18 cellular contexts compared by ENCODE assay signal in genomic region chr3:172217877-172218276, GRCh38.
DNase-seq lines count a peak whose midpoint lies in the region; ATAC-seq and TF ChIP-seq lines count a peak whose summit lies in the region.
"Had no signal": no experiment of that assay in that cellular context is flagged by ENCODE, and none has a peak within 500 bp of the region (broad histone marks: within the 10 kb centered on the region; RNA-seq: fewer than 3 reads in every experiment).

No MANE protein-coding gene starts in this region.

- no peaks in the 10 kb centered on the region for H3K27me3 ChIP-seq in GM23338 (ENCODE audit: insufficient read depth)
- H3K27me3 ChIP-seq: cardiac muscle cell, gastroesophageal sphincter, tibial nerve had no signal

- H3K4me1 ChIP-seq in GM23338 (ENCODE audit: insufficient read depth), result peaks cover 76% of the 10 kb centered on the region

- DNase-seq in GM23338 (ENCODE audit: low spot score), result no peak
- DNase-seq in RPMI7951 (ENCODE audit: low read depth), result peak; percentile 78
- DNase-seq in epithelial cell of prostate (ENCODE audit: low read depth, low spot score), result no peak
- peak; percentile 59 for DNase-seq in renal cortical epithelial cell (ENCODE audit: low read depth)
- no peak for DNase-seq in DMS79 treated with DMSO at 0.1 percent for 48 hours (lab: John Stamatoyannopoulos, UW)
- DNase-seq in activated naive CD4-positive, alpha-beta T cell treated with anti-CD3 and anti-CD28 coated beads, Interleukin-2, amount 50 U/mL, for 16 hours, result no peak
- no peak for DNase-seq in GM20000 (ENCODE audit: low spot score)
- DNase-seq: activated CD4-positive, CD25-positive, alpha-beta regulatory T cell treated with anti-CD3 and anti-CD28 coated beads, Interleukin-2, amount 50 U/mL, for 72 hours; activated naive CD4-positive, alpha-beta T cell; CD4-positive, alpha-beta T cell; DND-41; effector CD8-positive, alpha-beta T cell; NCI-H2081 treated with DMSO at 0.1 percent for 48 hours had no signal

- no peak overlapping the region for H3K4me3 Mint-ChIP-seq in GM23338
- H3K4me3 Mint-ChIP-seq: CD4-positive, alpha-beta T cell; T-helper 2 cell treated with Interferon-gamma antibody and Interleukin-4, amounts not matched to agents 5 μg/mL and 100 μg/mL, for 36 hours had no signal

- no peak overlapping the region for H3K4me2 ChIP-seq in GM23338

- no peaks in the 10 kb centered on the region for H3F3A ChIP-seq in GM23338 (replicated peaks; ENCODE audit: low read depth)

- peaks cover 7% of the 10 kb centered on the region for H3K27me3 Mint-ChIP-seq in GM23338 (ENCODE audit: insufficient read depth, low read depth, poor library complexity)
- H3K27me3 Mint-ChIP-seq: CD4-positive, alpha-beta T cell had no signal

- no peaks in the 10 kb centered on the region for H3K36me3 Mint-ChIP-seq in GM23338 (ENCODE audit: low read depth)

- H3K9me3 Mint-ChIP-seq in GM23338, result no peaks in the 10 kb centered on the region
- H3K9me3 Mint-ChIP-seq: CD4-positive, alpha-beta T cell; T-helper 2 cell treated with Interferon-gamma antibody and Interleukin-4, amounts not matched to agents 5 μg/mL and 100 μg/mL, for 36 hours had no signal

- ATAC-seq in GM23338, result no peak
- no peak for ATAC-seq in GM19463 (IDR thresholded peaks at IDR 0.05; ENCODE audit: unreplicated experiment)
- ATAC-seq: gastroesophageal sphincter had no signal

- TF ChIP-seq CTCF in GM23338 (conservative IDR thresholded peaks at IDR 0.05; ENCODE audit: low read depth in 2 of 2) (no peak), GM20000 (IDR thresholded peaks at IDR 0.05; ENCODE audit: extremely low read depth, missing control alignments) (no peak)

- peaks cover 65% of the 10 kb centered on the region for H3K4me1 Mint-ChIP-seq in GM23338

- H3K27ac ChIP-seq in GM23338 (ENCODE audit: low read depth) (peak overlapping the region; percentile 51; the same call in 1 of the 2 replicates), epithelial cell of prostate (peak overlapping the region; percentile 27)
- H3K27ac ChIP-seq: gastroesophageal sphincter, tibial nerve had no signal

- peaks cover 81% of the 10 kb centered on the region for H3K79me2 ChIP-seq in GM23338 (replicated peaks; ENCODE audit: insufficient read depth)

- H2AFZ ChIP-seq in GM23338, result no peak overlapping the region

- H3K36me3 ChIP-seq in GM23338 (ENCODE audit: insufficient read depth), result no peaks in the 10 kb centered on the region
- H3K36me3 ChIP-seq: cardiac muscle cell, gastroesophageal sphincter, tibial nerve had no signal

- H3K27ac Mint-ChIP-seq in GM23338, result peak overlapping the region; percentile 49; the same call in 1 of the 2 replicates
- H3K27ac Mint-ChIP-seq: CD4-positive, alpha-beta T cell; T-helper 2 cell treated with Interferon-gamma antibody and Interleukin-4, amounts not matched to agents 5 μg/mL and 100 μg/mL, for 36 hours had no signal

- H4K20me1 ChIP-seq in GM23338 (replicated peaks; ENCODE audit: insufficient read depth), result peaks cover 9% of the 10 kb centered on the region; the same call in 1 of the 2 replicates

- no peak overlapping the region for H3K4me3 ChIP-seq in GM23338
- H3K4me3 ChIP-seq: cardiac muscle cell, gastroesophageal sphincter, tibial nerve had no signal

- no peaks in the 10 kb centered on the region for H3K9me2 ChIP-seq in GM23338 (ENCODE audit: insufficient read depth)

TF ChIP-seq in GM23338, 12 proteins besides CTCF, POLR2A, EP300 and RAD21:
- TF ChIP-seq ZNF331 (CRISPR knock-in tag; IDR thresholded peaks at IDR 0.05; ENCODE audit: low read depth), result no peak
- TF ChIP-seq ZNF114 (CRISPR knock-in tag; IDR thresholded peaks at IDR 0.05), result no peak
- TF ChIP-seq NANOG (IDR thresholded peaks at IDR 0.05; ENCODE audit: borderline replicate concordance), result no peak
- TF ChIP-seq, protein P1, sequence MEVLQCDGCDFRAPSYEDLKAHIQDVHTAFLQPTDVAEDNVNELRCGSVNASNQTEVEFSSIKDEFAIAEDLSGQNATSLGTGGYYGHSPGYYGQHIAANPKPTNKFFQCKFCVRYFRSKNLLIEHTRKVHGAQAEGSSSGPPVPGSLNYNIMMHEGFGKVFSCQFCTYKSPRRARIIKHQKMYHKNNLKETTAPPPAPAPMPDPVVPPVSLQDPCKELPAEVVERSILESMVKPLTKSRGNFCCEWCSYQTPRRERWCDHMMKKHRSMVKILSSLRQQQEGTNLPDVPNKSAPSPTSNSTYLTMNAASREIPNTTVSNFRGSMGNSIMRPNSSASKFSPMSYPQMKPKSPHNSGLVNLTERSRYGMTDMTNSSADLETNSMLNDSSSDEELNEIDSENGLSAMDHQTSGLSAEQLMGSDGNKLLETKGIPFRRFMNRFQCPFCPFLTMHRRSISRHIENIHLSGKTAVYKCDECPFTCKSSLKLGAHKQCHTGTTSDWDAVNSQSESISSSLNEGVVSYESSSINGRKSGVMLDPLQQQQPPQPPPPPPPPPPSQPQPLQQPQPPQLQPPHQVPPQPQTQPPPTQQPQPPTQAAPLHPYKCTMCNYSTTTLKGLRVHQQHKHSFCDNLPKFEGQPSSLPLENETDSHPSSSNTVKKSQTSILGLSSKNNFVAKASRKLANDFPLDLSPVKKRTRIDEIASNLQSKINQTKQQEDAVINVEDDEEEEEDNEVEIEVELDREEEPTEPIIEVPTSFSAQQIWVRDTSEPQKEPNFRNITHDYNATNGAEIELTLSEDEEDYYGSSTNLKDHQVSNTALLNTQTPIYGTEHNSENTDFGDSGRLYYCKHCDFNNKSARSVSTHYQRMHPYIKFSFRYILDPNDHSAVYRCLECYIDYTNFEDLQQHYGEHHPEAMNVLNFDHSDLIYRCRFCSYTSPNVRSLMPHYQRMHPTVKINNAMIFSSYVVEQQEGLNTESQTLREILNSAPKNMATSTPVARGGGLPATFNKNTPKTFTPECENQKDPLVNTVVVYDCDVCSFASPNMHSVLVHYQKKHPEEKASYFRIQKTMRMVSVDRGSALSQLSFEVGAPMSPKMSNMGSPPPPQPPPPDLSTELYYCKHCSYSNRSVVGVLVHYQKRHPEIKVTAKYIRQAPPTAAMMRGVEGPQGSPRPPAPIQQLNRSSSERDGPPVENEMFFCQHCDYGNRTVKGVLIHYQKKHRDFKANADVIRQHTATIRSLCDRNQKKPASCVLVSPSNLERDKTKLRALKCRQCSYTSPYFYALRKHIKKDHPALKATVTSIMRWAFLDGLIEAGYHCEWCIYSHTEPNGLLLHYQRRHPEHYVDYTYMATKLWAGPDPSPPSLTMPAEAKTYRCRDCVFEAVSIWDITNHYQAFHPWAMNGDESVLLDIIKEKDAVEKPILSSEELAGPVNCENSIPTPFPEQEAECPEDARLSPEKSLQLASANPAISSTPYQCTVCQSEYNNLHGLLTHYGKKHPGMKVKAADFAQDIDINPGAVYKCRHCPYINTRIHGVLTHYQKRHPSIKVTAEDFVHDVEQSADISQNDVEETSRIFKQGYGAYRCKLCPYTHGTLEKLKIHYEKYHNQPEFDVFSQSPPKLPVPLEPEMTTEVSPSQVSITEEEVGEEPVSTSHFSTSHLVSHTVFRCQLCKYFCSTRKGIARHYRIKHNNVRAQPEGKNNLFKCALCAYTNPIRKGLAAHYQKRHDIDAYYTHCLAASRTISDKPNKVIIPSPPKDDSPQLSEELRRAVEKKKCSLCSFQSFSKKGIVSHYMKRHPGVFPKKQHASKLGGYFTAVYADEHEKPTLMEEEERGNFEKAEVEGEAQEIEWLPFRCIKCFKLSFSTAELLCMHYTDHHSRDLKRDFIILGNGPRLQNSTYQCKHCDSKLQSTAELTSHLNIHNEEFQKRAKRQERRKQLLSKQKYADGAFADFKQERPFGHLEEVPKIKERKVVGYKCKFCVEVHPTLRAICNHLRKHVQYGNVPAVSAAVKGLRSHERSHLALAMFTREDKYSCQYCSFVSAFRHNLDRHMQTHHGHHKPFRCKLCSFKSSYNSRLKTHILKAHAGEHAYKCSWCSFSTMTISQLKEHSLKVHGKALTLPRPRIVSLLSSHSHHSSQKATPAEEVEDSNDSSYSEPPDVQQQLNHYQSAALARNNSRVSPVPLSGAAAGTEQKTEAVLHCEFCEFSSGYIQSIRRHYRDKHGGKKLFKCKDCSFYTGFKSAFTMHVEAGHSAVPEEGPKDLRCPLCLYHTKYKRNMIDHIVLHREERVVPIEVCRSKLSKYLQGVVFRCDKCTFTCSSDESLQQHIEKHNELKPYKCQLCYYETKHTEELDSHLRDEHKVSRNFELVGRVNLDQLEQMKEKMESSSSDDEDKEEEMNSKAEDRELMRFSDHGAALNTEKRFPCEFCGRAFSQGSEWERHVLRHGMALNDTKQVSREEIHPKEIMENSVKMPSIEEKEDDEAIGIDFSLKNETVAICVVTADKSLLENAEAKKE (CRISPR knock-in tag; IDR thresholded peaks at IDR 0.05), result no peak
- TF ChIP-seq EZH2 (IDR thresholded peaks at IDR 0.05; ENCODE audit: low read depth, unreplicated experiment), result no peak
- TF ChIP-seq CREB1 (CRISPR knock-in tag; IDR thresholded peaks at IDR 0.05; ENCODE audit: low read depth), result no peak
- no peak for TF ChIP-seq POLR2AphosphoS5 (IDR thresholded peaks at IDR 0.05; ENCODE audit: low read depth)
- TF ChIP-seq EZH2phosphoT487 (IDR thresholded peaks at IDR 0.05; ENCODE audit: unreplicated experiment), result no peak
- TF ChIP-seq, protein P2, sequence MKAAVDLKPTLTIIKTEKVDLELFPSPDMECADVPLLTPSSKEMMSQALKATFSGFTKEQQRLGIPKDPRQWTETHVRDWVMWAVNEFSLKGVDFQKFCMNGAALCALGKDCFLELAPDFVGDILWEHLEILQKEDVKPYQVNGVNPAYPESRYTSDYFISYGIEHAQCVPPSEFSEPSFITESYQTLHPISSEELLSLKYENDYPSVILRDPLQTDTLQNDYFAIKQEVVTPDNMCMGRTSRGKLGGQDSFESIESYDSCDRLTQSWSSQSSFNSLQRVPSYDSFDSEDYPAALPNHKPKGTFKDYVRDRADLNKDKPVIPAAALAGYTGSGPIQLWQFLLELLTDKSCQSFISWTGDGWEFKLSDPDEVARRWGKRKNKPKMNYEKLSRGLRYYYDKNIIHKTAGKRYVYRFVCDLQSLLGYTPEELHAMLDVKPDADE (IDR thresholded peaks at IDR 0.05), result no peak

Comparison
In these comparisons a context has a peak if more than half of its experiments do, and no peak if none do; other contexts are left out.
1. DNase-seq: peak in RPMI7951 (single experiment) and renal cortical epithelial cell (single experiment); none in GM23338 (single experiment), epithelial cell of prostate (single experiment), DMS79 treated with DMSO at 0.1 percent for 48 hours (single experiment), activated naive CD4-positive, alpha-beta T cell treated with anti-CD3 and anti-CD28 coated beads, Interleukin-2, amount 50 U/mL, for 16 hours (single experiment) and GM20000 (single experiment).